ENCODE assay signal across 28 cellular contexts in the genomic region with DNA sequence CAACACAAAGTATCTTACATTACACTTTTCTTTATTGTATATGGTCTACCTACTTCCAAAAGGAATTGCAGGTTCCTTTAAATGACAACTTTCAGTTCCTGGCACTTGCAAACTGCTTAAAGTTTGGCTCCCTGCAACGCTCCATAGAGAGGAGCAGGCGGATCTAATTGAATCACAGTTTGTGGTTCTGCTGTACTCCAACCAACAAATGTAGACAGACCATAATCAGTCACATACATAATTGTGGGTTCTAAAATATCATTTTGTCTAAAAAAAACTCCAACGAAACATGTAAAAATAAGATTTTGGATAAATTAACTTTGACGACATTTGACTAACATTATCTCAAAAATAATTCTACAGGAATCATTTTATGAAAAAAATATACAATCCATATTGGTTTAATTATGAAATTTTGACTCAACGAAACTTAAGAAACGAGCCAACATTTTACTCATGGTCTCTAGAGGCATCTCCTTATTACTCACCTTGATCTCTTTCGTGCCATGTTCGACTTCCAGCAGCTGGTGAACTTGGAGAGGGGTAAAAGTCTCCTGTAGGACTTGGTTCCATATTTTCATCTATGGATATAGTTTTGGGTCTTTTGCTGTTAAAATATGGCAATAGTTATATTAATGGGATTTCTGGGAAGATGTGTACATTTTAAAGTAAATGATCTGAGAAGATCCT.
"Had no signal": no experiment of that assay in that cellular context is flagged by ENCODE, and none has a peak within 500 bp of the region (broad histone marks: within the 10 kb centered on the region; RNA-seq: fewer than 3 reads in every experiment).

No MANE protein-coding gene starts in this region.

- DNase-seq: activated CD4-positive, alpha-beta T cell treated with anti-CD3 and anti-CD28 coated beads, Interleukin-2, amount 10 ng/mL, durations not matched to agents 24 days and 14 days; activated CD4-positive, alpha-beta T cell treated with anti-CD3 and anti-CD28 coated beads, Interleukin-2, amount 50 U/mL, for 4 hours; activated CD8-positive, alpha-beta T cell treated with anti-CD3 and anti-CD28 coated beads for 36 hours; activated effector memory CD4-positive, alpha-beta T cell treated with anti-CD3 and anti-CD28 coated beads, Interleukin-2, amount 50 U/mL, for 16 hours; activated naive CD4-positive, alpha-beta T cell; activated naive CD8-positive, alpha-beta T cell treated with anti-CD3 and anti-CD28 coated beads, Interleukin-2, amount 10 ng/mL, durations not matched to agents 7 days and 5 days; activated T-cell treated with anti-CD3 and anti-CD28 coated beads, Interleukin-2, amount 50 U/mL, for 1 hour; activated T-cell treated with anti-CD3 and anti-CD28 coated beads, Interleukin-2, amount 50 U/mL, for 72 hours; amygdala; body of pancreas; cerebellar nuclear complex; NCI-H1105; NCI-H1417 treated with DMSO at 0.1 percent for 48 hours; NCI-H187 treated with DMSO at 0.1 percent for 48 hours; NCI-H2171; NCI-H510A; NCI-H526; NCI-H748 treated with DMSO at 0.1 percent for 48 hours; NK-92 treated with Interleukin-12 subunit alpha and Interleukin-12 subunit beta, amount 100 ng/mL, for 24 hours; PC-3; Peyer's patch; RPMI8226; SHP77 treated with DMSO at 0.1 percent for 48 hours; SK-N-SH had no signal

- H3K4me1 ChIP-seq: breast epithelium, Peyer's patch, SJSA1 had no signal

- H3K27ac ChIP-seq: ascending aorta, body of pancreas, breast epithelium, Peyer's patch, SJSA1 had no signal

- H3K27me3 ChIP-seq: ascending aorta, body of pancreas, breast epithelium, Peyer's patch, SJSA1 had no signal

- H3K36me3 ChIP-seq: breast epithelium, SJSA1 had no signal

- ATAC-seq: activated CD8-positive, alpha-beta T cell treated with anti-CD3 and anti-CD28 coated beads for 36 hours; activated T-cell treated with anti-CD3 and anti-CD28 coated beads, Interleukin-2, amount 50 U/mL, for 72 hours; activated T-helper 17 cell treated with anti-CD3 and anti-CD28 coated beads, Interleukin-2, amount 50 U/mL, for 72 hours; body of pancreas; PC-3 had no signal

- H3K4me2 ChIP-seq: SK-N-SH had no signal

- H3K4me3 ChIP-seq: ascending aorta, body of pancreas, breast epithelium, Peyer's patch, SJSA1 had no signal

- H3K9me3 ChIP-seq: ascending aorta, body of pancreas, breast epithelium, Peyer's patch, SJSA1, SK-N-SH had no signal
